ENCODE assay signal across 20 cellular contexts in the genomic region with DNA sequence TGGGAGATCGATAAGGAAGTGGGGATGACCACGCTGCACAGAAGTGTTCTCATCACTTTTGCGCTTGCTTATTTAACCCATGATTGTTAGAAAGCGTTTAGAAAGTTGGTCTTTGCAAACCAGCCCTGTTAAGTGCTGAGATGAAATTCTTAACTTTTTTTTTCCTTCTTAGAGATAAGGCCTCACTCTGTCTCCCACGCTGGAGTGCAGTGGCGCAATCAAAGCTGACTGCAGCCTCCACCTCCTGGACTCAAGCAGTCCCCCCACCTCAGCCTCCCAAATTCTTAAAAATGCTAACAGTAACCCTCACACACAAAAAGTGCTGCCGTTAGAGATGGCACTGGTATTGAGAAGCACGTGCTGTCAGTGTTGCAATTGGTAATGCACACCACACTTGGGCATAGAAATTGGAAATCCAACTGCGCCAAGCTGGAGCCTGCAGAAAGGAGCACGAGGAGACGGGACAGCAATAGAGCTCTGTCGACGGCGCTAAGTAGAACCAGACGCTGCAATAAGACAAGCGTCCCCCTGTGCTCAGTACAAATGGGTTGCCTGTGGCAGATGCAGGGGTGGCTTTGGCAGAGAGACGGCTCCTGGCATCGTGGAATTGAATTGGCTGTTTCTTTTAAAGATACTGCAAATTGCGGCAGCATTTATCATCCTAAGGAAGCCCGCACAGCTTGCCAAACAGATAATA.
DNase-seq lines count a peak whose midpoint lies in the region; ATAC-seq, FAIRE-seq and TF ChIP-seq lines count a peak whose summit lies in the region.
"Had no signal": no experiment of that assay in that cellular context is flagged by ENCODE, and none has a peak within 500 bp of the region (broad histone marks: within the 10 kb centered on the region; RNA-seq: fewer than 3 reads in every experiment).

No MANE protein-coding gene starts in this region.

- H3K4me1 Mint-ChIP-seq in brain, result peaks cover 59% of the 10 kb centered on the region

- ATAC-seq in HG03108 (IDR thresholded peaks at IDR 0.05; ENCODE audit: unreplicated experiment), result no peak

- no peak for TF ChIP-seq CTCF in brain (conservative IDR thresholded peaks at IDR 0.05)

- H3K27ac Mint-ChIP-seq in brain, result peak overlapping the region; percentile 37 to 82 (median 48)

- peaks cover 0 to 3% (median 0%) of the 10 kb centered on the region in 5 experiments for H3K9me3 Mint-ChIP-seq in brain

- no peaks in the 10 kb centered on the region for H3K27me3 Mint-ChIP-seq in brain

- no peak overlapping the region for H3K4me3 Mint-ChIP-seq in brain

- peak overlapping the region; percentile 12 for H3K27ac ChIP-seq in layer of hippocampus (ENCODE audit: low read depth, low read length)
- H3K27ac ChIP-seq: C4-2B had no signal

- peak; percentile 48 for FAIRE-seq in GM12892 (lab: Jason Lieb, UNC)
- no peak for FAIRE-seq in urothelium cell line (lab: Jason Lieb, UNC)
- FAIRE-seq: GM18507, H54, RCC 7860 had no signal

- no peak for TF ChIP-seq POLR2A in GM12892 (IDR thresholded peaks at IDR 0.05; ENCODE audit: low read depth, low read length)

- H3K27me3 ChIP-seq in layer of hippocampus (ENCODE audit: control insufficient read depth, insufficient read depth, low read length), result no peaks in the 10 kb centered on the region

- H3K36me3 Mint-ChIP-seq in brain, result peaks cover 29% of the 10 kb centered on the region

- DNase-seq in GM12892 (ENCODE audit: insufficient read length) (no peak), putamen (ENCODE audit: low spot score) (peak; percentile 63), NCI-H2081 (lab: John Stamatoyannopoulos, UW) (no peak), urothelium cell line (ENCODE audit: low spot score) (no peak), GM03348 (ENCODE audit: low spot score) (no peak)
- DNase-seq: COR-L47, DMS153, KG1, NCI-H1092 treated with DMSO at 0.1 percent for 48 hours, NCI-H1694, NCI-H446 treated with DMSO at 0.1 percent for 48 hours, NCI-H82, SHP77 had no signal
